14 cellular contexts compared by ENCODE assay signal in the genomic region with DNA sequence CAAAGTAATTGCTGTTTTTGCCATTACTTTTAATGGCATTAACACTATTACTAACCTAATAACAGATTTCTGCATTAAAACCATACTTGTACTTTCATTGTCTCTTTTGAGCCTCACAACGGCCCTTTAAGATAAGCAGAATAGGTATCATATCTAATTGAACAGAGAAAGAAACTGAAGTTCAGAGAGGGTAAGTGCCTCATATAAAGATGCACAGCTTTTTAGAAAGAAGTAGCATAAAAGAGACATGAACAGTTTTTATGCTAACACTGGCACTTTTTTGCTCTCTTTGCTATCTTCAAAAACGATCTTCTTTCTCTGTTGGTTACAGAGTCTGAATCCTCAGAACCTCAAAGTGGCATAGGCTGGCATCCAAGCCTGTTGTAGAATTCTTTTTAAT.
A peak's percentile ranks its signal among the peaks of the same experiment; 100 is the strongest.
DNase-seq lines count a peak whose midpoint lies in the region; TF ChIP-seq lines count a peak whose summit lies in the region.
"Had no signal": no experiment of that assay in that cellular context is flagged by ENCODE, and none has a peak within 500 bp of the region (broad histone marks: within the 10 kb centered on the region; RNA-seq: fewer than 3 reads in every experiment).

No MANE protein-coding gene starts in this region.

- H3K4me1 Mint-ChIP-seq in Calu3 (ENCODE audit: low read depth, unreplicated experiment): peaks cover 54% of the 10 kb centered on the region
- H3K4me1 Mint-ChIP-seq: CD4-positive, CD25-positive, alpha-beta regulatory T cell had no signal

- no peaks in the 10 kb centered on the region for H3K9me3 Mint-ChIP-seq in Calu3 (ENCODE audit: low read depth, unreplicated experiment)

- peak overlapping the region; percentile 77 to 79 for H3K27ac ChIP-seq in mucosa of rectum (ENCODE audit: low read depth in 2 of 2, low read length in 2 of 2)
- peak overlapping the region; percentile 66 to 80 (median 74) for H3K27ac ChIP-seq in transverse colon
- H3K27ac ChIP-seq: BLaER1 treated with 17β-estradiol and CSF1 and Interleukin-3, amounts not matched to agents 10 nM and 100 nM had no signal

- TF ChIP-seq EP300 in transverse colon (IDR thresholded peaks at IDR 0.05; ENCODE audit: low read depth): no peak

- H3K9me3 ChIP-seq in mucosa of rectum (ENCODE audit: control insufficient read depth in 2 of 2, low read length in 2 of 2) (no peaks in the 10 kb centered on the region), transverse colon (no peaks in the 10 kb centered on the region)
- H3K9me3 ChIP-seq: BLaER1 treated with 17β-estradiol and CSF1 and Interleukin-3, amounts not matched to agents 10 nM and 100 nM had no signal

- in situ Hi-C loops in transverse colon (cut with MboI; ENCODE audit: low pct_ligation_motif_present in 1 of 4, low pct_unique_long_range_greater_than_20kb in 1 of 4, low sequenced_read_pairs in 3 of 4): no loop called here

- no peak overlapping the region for H3K4me3 ChIP-seq in mucosa of rectum (ENCODE audit: low read length in 2 of 2)
- H3K4me3 ChIP-seq in transverse colon: no peak overlapping the region
- H3K4me3 ChIP-seq: BLaER1 treated with 17β-estradiol and CSF1 and Interleukin-3, amounts not matched to agents 10 nM and 100 nM had no signal

- H3K4me1 ChIP-seq in mucosa of rectum (ENCODE audit: control insufficient read depth in 2 of 2, insufficient read depth in 2 of 2, low read length in 2 of 2) (peaks cover 3 to 14% of the 10 kb centered on the region in 2 donors), transverse colon (peaks cover 3 to 21% (median 11%) of the 10 kb centered on the region in 4 donors)
- H3K4me1 ChIP-seq: BLaER1 treated with 17β-estradiol and CSF1 and Interleukin-3, amounts not matched to agents 10 nM and 100 nM had no signal

- TF ChIP-seq CTCF in Calu3 (IDR thresholded peaks at IDR 0.05; ENCODE audit: unreplicated experiment): no peak
- no peak for TF ChIP-seq CTCF in transverse colon (IDR thresholded peaks at IDR 0.05)

- H3K27me3 Mint-ChIP-seq in Calu3 (ENCODE audit: unreplicated experiment): no peaks in the 10 kb centered on the region
- H3K27me3 Mint-ChIP-seq: CD4-positive, CD25-positive, alpha-beta regulatory T cell had no signal

- CTCF ChIA-PET in Calu3 (lab: Charles Lee): interaction anchor here (1.0 to 1.3 kb wide), 3 partner anchors 43 to 441 kb away, joined by 3 to 7 read pairs (median 5); no protein-coding TSS in a partner anchor

- H3K27me3 ChIP-seq in mucosa of rectum (ENCODE audit: control insufficient read depth in 2 of 2, insufficient read depth in 2 of 2, low read length in 2 of 2) (no peaks in the 10 kb centered on the region), transverse colon (no peaks in the 10 kb centered on the region)
- H3K27me3 ChIP-seq: BLaER1 treated with 17β-estradiol and CSF1 and Interleukin-3, amounts not matched to agents 10 nM and 100 nM had no signal

- H3K36me3 Mint-ChIP-seq in Calu3 (ENCODE audit: insufficient read depth, unreplicated experiment): peaks cover 17% of the 10 kb centered on the region
- H3K36me3 Mint-ChIP-seq: CD4-positive, CD25-positive, alpha-beta regulatory T cell had no signal

- intact Hi-C loops in Calu3 (cut with micrococcal nuclease; ENCODE audit: unreplicated experiment): loop anchor here (1.0 to 10.0 kb wide), 5 partner anchors 24 to 189 kb away; no protein-coding TSS in a partner anchor
- intact Hi-C loops in transverse colon (cut with DNase I; ENCODE audit: low total_unique reads): no loop called here

- peak overlapping the region in 1 of 2 donors; percentile 5 for H3K9ac ChIP-seq in mucosa of rectum (ENCODE audit: low read depth in 1 of 2, low read length in 2 of 2)
- H3K9ac ChIP-seq: BLaER1 treated with 17β-estradiol and CSF1 and Interleukin-3, amounts not matched to agents 10 nM and 100 nM had no signal

- H3K36me3 ChIP-seq in mucosa of rectum (ENCODE audit: control insufficient read depth in 2 of 2, insufficient read depth in 2 of 2, low read length in 2 of 2): no peaks in the 10 kb centered on the region
- no peaks in the 10 kb centered on the region for H3K36me3 ChIP-seq in transverse colon
- H3K36me3 ChIP-seq: BLaER1 treated with 17β-estradiol and CSF1 and Interleukin-3, amounts not matched to agents 10 nM and 100 nM had no signal

- 50 to 51% methylated on average over 2 of the region's 2 CpGs for WGBS in transverse colon (ENCODE audit: low coverage in 1 of 2), 2 donors

- DNase-seq in DMS53 (lab: John Stamatoyannopoulos, UW): peak; percentile 19
- DNase-seq in DMS53 treated with DMSO at 0.1 percent for 48 hours (lab: John Stamatoyannopoulos, UW; ENCODE audit: unreplicated experiment): no peak
- no peak for DNase-seq in Calu3
- no peak for DNase-seq in transverse colon
- no peak for DNase-seq in NCI-H1436 treated with DMSO at 0.1 percent for 48 hours (lab: John Stamatoyannopoulos, UW)
- DNase-seq in H4 (ENCODE audit: low spot score): no peak
- DNase-seq: 8988T; CD4-positive, CD25-positive, alpha-beta regulatory T cell; DND-41; GF-D8; IMR-90; KG1 had no signal

- no TSS peak for BruUV-seq in Calu3 (replicated peaks; lab: Mats Ljungman, UMichigan)

- TF ChIP-seq POLR2A in transverse colon (IDR thresholded peaks at IDR 0.05): no peak

- H3K4me3 Mint-ChIP-seq in Calu3 (ENCODE audit: low read depth, unreplicated experiment): no peak overlapping the region
- H3K4me3 Mint-ChIP-seq: CD4-positive, CD25-positive, alpha-beta regulatory T cell had no signal

- peak overlapping the region; percentile 88 for H3K27ac Mint-ChIP-seq in Calu3 (ENCODE audit: unreplicated experiment)
- H3K27ac Mint-ChIP-seq: CD4-positive, CD25-positive, alpha-beta regulatory T cell had no signal
